40 cellular contexts compared by ENCODE assay signal in the genomic region with DNA sequence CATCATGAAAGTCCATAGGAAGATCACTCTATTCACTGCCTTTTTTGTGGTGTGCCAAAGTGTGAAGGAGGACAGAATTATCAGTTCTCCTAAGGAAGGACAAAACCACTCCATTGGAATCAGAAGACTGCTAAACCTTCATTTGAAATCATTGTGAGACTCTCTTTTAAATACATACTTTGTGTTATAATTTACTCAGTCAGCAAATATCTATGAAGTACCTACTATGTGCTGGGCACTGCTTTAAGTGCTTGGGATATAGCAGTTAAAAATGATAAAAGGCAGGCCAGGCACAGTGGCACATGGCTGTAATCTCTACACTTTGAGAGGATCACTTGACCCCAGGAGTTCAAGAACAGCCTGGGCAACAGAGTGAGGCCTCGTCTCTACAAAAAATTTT.
"Had no signal": no experiment of that assay in that cellular context is flagged by ENCODE, and none has a peak within 500 bp of the region (broad histone marks: within the 10 kb centered on the region; RNA-seq: fewer than 3 reads in every experiment).

No MANE protein-coding gene starts in this region.

- ATAC-seq: activated naive CD4-positive, alpha-beta T cell treated with anti-CD3 and anti-CD28 coated beads, Interleukin-2, amount 50 U/mL, for 72 hours; activated naive CD8-positive, alpha-beta T cell treated with anti-CD3 and anti-CD28 coated beads, Interleukin-2, amount 50 U/mL, for 24 hours; activated T-cell treated with anti-CD3 and anti-CD28 coated beads, Interleukin-2, amount 50 U/mL, for 4 hours; activated T-cell treated with anti-CD3 and anti-CD28 coated beads, Interleukin-2, amount 50 U/mL, for 72 hours; activated T-helper 17 cell treated with anti-CD3 and anti-CD28 coated beads, Interleukin-2, amount 50 U/mL, for 72 hours; body of pancreas had no signal

- H3K36me3 Mint-ChIP-seq: activated naive CD4-positive, alpha-beta T cell treated with anti-CD3 and anti-CD28 coated beads, Interleukin-2, amount 10 ng/mL, durations not matched to agents 7 days and 5 days; activated naive CD4-positive, alpha-beta T cell treated with anti-CD3 and anti-CD28 coated beads, Interleukin-2, amount 50 U/mL, for 24 hours; activated naive CD8-positive, alpha-beta T cell; activated naive CD8-positive, alpha-beta T cell treated with anti-CD3 and anti-CD28 coated beads for 36 hours; activated naive CD8-positive, alpha-beta T cell treated with anti-CD3 and anti-CD28 coated beads, Interleukin-2, amount 10 ng/mL, durations not matched to agents 7 days and 5 days; brain had no signal

- H3K9me3 Mint-ChIP-seq: activated naive CD4-positive, alpha-beta T cell treated with anti-CD3 and anti-CD28 coated beads, Interleukin-2, amount 50 U/mL, for 24 hours; activated naive CD8-positive, alpha-beta T cell treated with anti-CD3 and anti-CD28 coated beads for 36 hours had no signal

- H3K27me3 ChIP-seq: adrenal gland, ascending aorta, body of pancreas, brain microvascular endothelial cell, breast epithelium, cardiac muscle cell had no signal

- H3K27me3 Mint-ChIP-seq: activated naive CD4-positive, alpha-beta T cell treated with anti-CD3 and anti-CD28 coated beads, Interleukin-2, amount 10 ng/mL, durations not matched to agents 7 days and 5 days; activated naive CD4-positive, alpha-beta T cell treated with anti-CD3 and anti-CD28 coated beads, Interleukin-2, amount 50 U/mL, for 24 hours; activated naive CD8-positive, alpha-beta T cell; activated naive CD8-positive, alpha-beta T cell treated with anti-CD3 and anti-CD28 coated beads for 36 hours; activated naive CD8-positive, alpha-beta T cell treated with anti-CD3 and anti-CD28 coated beads, Interleukin-2, amount 10 ng/mL, durations not matched to agents 7 days and 5 days; activated naive CD8-positive, alpha-beta T cell treated with anti-CD3 and anti-CD28 coated beads, Interleukin-2, amount 50 U/mL, for 24 hours; activated T-cell treated with anti-CD3 and anti-CD28 coated beads, Interleukin-2, amount 50 U/mL, for 24 hours; activated T-helper 17 cell treated with anti-CD3 and anti-CD28 coated beads, Interleukin-2, amount 50 U/mL, for 72 hours; central memory CD8-positive, alpha-beta T cell had no signal

- H3K4me1 Mint-ChIP-seq: activated naive CD4-positive, alpha-beta T cell treated with anti-CD3 and anti-CD28 coated beads, Interleukin-2, amount 10 ng/mL, durations not matched to agents 7 days and 5 days; activated naive CD4-positive, alpha-beta T cell treated with anti-CD3 and anti-CD28 coated beads, Interleukin-2, amount 50 U/mL, for 24 hours; activated naive CD8-positive, alpha-beta T cell treated with anti-CD3 and anti-CD28 coated beads for 36 hours; activated naive CD8-positive, alpha-beta T cell treated with anti-CD3 and anti-CD28 coated beads, Interleukin-2, amount 10 ng/mL, durations not matched to agents 7 days and 5 days; activated naive CD8-positive, alpha-beta T cell treated with anti-CD3 and anti-CD28 coated beads, Interleukin-2, amount 50 U/mL, for 24 hours; activated T-helper 17 cell treated with anti-CD3 and anti-CD28 coated beads, Interleukin-2, amount 50 U/mL, for 72 hours; brain; central memory CD8-positive, alpha-beta T cell had no signal

- H3K27ac ChIP-seq: adrenal gland, ascending aorta, body of pancreas, brain microvascular endothelial cell, breast epithelium, cardiac muscle cell had no signal

- H3K4me1 ChIP-seq: adrenal gland, ascending aorta, body of pancreas, breast epithelium had no signal

- H3K4me3 ChIP-seq: adrenal gland, ascending aorta, body of pancreas, breast epithelium, cardiac muscle cell had no signal

- H3K9me3 ChIP-seq: adrenal gland, ascending aorta, body of pancreas, breast epithelium had no signal

- H3K36me3 ChIP-seq: adrenal gland, ascending aorta, brain microvascular endothelial cell, breast epithelium, cardiac muscle cell had no signal

- H3K27ac Mint-ChIP-seq: activated naive CD4-positive, alpha-beta T cell treated with anti-CD3 and anti-CD28 coated beads for 36 hours; activated naive CD4-positive, alpha-beta T cell treated with anti-CD3 and anti-CD28 coated beads, Interleukin-2, amount 10 ng/mL, durations not matched to agents 7 days and 5 days; activated naive CD4-positive, alpha-beta T cell treated with anti-CD3 and anti-CD28 coated beads, Interleukin-2, amount 50 U/mL, for 24 hours; activated naive CD4-positive, alpha-beta T cell treated with anti-CD3 and anti-CD28 coated beads, Interleukin-2, amount 50 U/mL, for 72 hours; activated naive CD8-positive, alpha-beta T cell; activated naive CD8-positive, alpha-beta T cell treated with anti-CD3 and anti-CD28 coated beads for 36 hours; activated naive CD8-positive, alpha-beta T cell treated with anti-CD3 and anti-CD28 coated beads, Interleukin-2, amount 10 ng/mL, durations not matched to agents 7 days and 5 days; activated naive CD8-positive, alpha-beta T cell treated with anti-CD3 and anti-CD28 coated beads, Interleukin-2, amount 50 U/mL, for 24 hours; activated T-cell treated with anti-CD3 and anti-CD28 coated beads, Interleukin-2, amount 50 U/mL, for 24 hours; activated T-cell treated with anti-CD3 and anti-CD28 coated beads, Interleukin-2, amount 50 U/mL, for 72 hours; activated T-helper 1 cell treated with anti-CD3 and anti-CD28 coated beads, Interleukin-12 subunit alpha, Interleukin-12 subunit beta, Interleukin-2, Interleukin-4 antibody, amounts not matched to agents 30 ng/mL and 10 ng/mL and 1 ng/mL, durations not matched to agents 14 hours and 24 hours and 36 hours; activated T-helper 17 cell treated with anti-CD3 and anti-CD28 coated beads, Interleukin-2, amount 50 U/mL, for 72 hours; activated T-helper 2 cell treated with anti-CD3 and anti-CD28 coated beads, Interferon-gamma antibody, Interleukin-2, Interleukin-4, amounts not matched to agents 10 μg/mL and 5 μg/mL and 100 μg/mL, durations not matched to agents 14 hours and 24 hours and 36 hours; brain had no signal

- DNase-seq: activated effector memory CD4-positive, alpha-beta T cell treated with anti-CD3 and anti-CD28 coated beads, Interleukin-2, amount 50 U/mL, for 16 hours; activated effector memory CD4-positive, alpha-beta T cell treated with Interleukin-2 at 50 U/mL for 16 hours; activated gamma-delta T cell; activated gamma-delta T cell treated with Interleukin-2 at 50 U/mL for 16 hours; activated naive CD4-positive, alpha-beta T cell; activated naive CD4-positive, alpha-beta T cell treated with anti-CD3 and anti-CD28 coated beads for 36 hours; activated naive CD4-positive, alpha-beta T cell treated with anti-CD3 and anti-CD28 coated beads, Interleukin-2, amount 10 ng/mL, durations not matched to agents 7 days and 5 days; activated naive CD4-positive, alpha-beta T cell treated with anti-CD3 and anti-CD28 coated beads, Interleukin-2, amount 50 U/mL, for 16 hours; activated naive CD4-positive, alpha-beta T cell treated with Interleukin-2 at 50 U/mL for 16 hours; activated naive CD8-positive, alpha-beta T cell treated with anti-CD3 and anti-CD28 coated beads for 36 hours; activated naive CD8-positive, alpha-beta T cell treated with anti-CD3 and anti-CD28 coated beads, Interleukin-2, amount 10 ng/mL, durations not matched to agents 7 days and 5 days; activated naive CD8-positive, alpha-beta T cell treated with anti-CD3 and anti-CD28 coated beads, Interleukin-2, amount 50 U/mL, for 24 hours; activated T-cell treated with anti-CD3 and anti-CD28 coated beads, Interleukin-2, amount 50 U/mL, for 1 hour; activated T-cell treated with anti-CD3 and anti-CD28 coated beads, Interleukin-2, amount 50 U/mL, for 24 hours; activated T-cell treated with anti-CD3 and anti-CD28 coated beads, Interleukin-2, amount 50 U/mL, for 4 hours; activated T-cell treated with anti-CD3 and anti-CD28 coated beads, Interleukin-2, amount 50 U/mL, for 48 hours; activated T-cell treated with anti-CD3 and anti-CD28 coated beads, Interleukin-2, amount 50 U/mL, for 72 hours; adrenal gland; amniotic stem cell; amygdala; anterior cingulate cortex; aorta; body of pancreas; brain microvascular endothelial cell; caudate nucleus; central memory CD4-positive, alpha-beta T cell; cerebellar nuclear complex had no signal

- H3K4me3 Mint-ChIP-seq: activated naive CD4-positive, alpha-beta T cell treated with anti-CD3 and anti-CD28 coated beads for 36 hours; activated naive CD4-positive, alpha-beta T cell treated with anti-CD3 and anti-CD28 coated beads, Interleukin-2, amount 10 ng/mL, durations not matched to agents 7 days and 5 days; activated naive CD4-positive, alpha-beta T cell treated with anti-CD3 and anti-CD28 coated beads, Interleukin-2, amount 50 U/mL, for 24 hours; activated naive CD8-positive, alpha-beta T cell; activated naive CD8-positive, alpha-beta T cell treated with anti-CD3 and anti-CD28 coated beads for 36 hours; activated naive CD8-positive, alpha-beta T cell treated with anti-CD3 and anti-CD28 coated beads, Interleukin-2, amount 10 ng/mL, durations not matched to agents 7 days and 5 days; activated naive CD8-positive, alpha-beta T cell treated with anti-CD3 and anti-CD28 coated beads, Interleukin-2, amount 50 U/mL, for 24 hours; activated T-cell treated with anti-CD3 and anti-CD28 coated beads, Interleukin-2, amount 50 U/mL, for 24 hours; activated T-cell treated with anti-CD3 and anti-CD28 coated beads, Interleukin-2, amount 50 U/mL, for 4 hours; activated T-cell treated with anti-CD3 and anti-CD28 coated beads, Interleukin-2, amount 50 U/mL, for 72 hours; activated T-helper 1 cell treated with anti-CD3 and anti-CD28 coated beads, Interleukin-12 subunit alpha, Interleukin-12 subunit beta, Interleukin-2, Interleukin-4 antibody, amounts not matched to agents 30 ng/mL and 10 ng/mL and 1 ng/mL, durations not matched to agents 14 hours and 24 hours and 36 hours; activated T-helper 17 cell treated with anti-CD3 and anti-CD28 coated beads, Interleukin-2, amount 50 U/mL, for 72 hours; brain; central memory CD8-positive, alpha-beta T cell had no signal

- FAIRE-seq: astrocyte, bronchial epithelial cell had no signal
